11 cellular contexts compared by ENCODE assay signal in the genomic region with DNA sequence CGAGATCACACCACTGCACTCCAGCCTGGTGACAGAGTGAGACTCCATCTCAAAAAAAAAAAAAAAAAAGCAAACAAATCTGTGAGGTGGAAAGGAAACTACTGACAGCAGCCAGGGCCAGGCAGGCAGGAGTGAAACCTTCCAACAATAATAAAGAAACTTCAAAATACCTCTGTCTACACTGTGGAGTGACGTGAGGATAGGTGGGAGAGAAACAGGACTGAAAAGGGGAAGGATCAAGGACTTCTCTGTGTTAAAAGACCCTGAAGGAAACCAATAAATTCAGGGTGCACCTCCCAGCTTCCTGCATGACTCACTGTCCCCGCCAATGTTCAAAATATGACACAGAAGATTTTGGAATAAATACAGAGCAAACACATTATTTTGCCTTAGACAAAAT.
A peak's percentile ranks its signal among the peaks of the same experiment; 100 is the strongest.
DNase-seq lines count a peak whose midpoint lies in the region; TF ChIP-seq lines count a peak whose summit lies in the region.
"Had no signal": no experiment of that assay in that cellular context is flagged by ENCODE, and none has a peak within 500 bp of the region (broad histone marks: within the 10 kb centered on the region; RNA-seq: fewer than 3 reads in every experiment).

No MANE protein-coding gene starts in this region.

- H3K36me3 Mint-ChIP-seq in T-helper 2 cell treated with Interferon-gamma antibody and Interleukin-4, amounts not matched to agents 5 μg/mL and 100 μg/mL, for 36 hours (ENCODE audit: low read depth), result no peaks in the 10 kb centered on the region

- peak overlapping the region; percentile 27 for H3K4me3 Mint-ChIP-seq in T-helper 2 cell treated with Interferon-gamma antibody and Interleukin-4, amounts not matched to agents 5 μg/mL and 100 μg/mL, for 36 hours
- H3K4me3 Mint-ChIP-seq: WTC11 had no signal

- no peaks in the 10 kb centered on the region for H3K9me2 ChIP-seq in GM23248 (ENCODE audit: insufficient read depth)

- no peaks in the 10 kb centered on the region for H4K20me1 ChIP-seq in GM23248 (ENCODE audit: insufficient read depth)

- H3K4me2 ChIP-seq in GM23248 (ENCODE audit: unreplicated experiment), result no peak overlapping the region
- H3K4me2 ChIP-seq: hepatocyte had no signal

- TF ChIP-seq CTCF in GM12865 (IDR thresholded peaks at IDR 0.05; ENCODE audit: insufficient read depth, low read depth, low read length, missing control alignments), result no peak
- TF ChIP-seq CTCF in left ventricle myocardium inferior (IDR thresholded peaks at IDR 0.05; ENCODE audit: borderline replicate concordance), result no peak

- DNase-seq in GM12865 (ENCODE audit: low read depth) (peak; percentile 45), GM23248 (peak; percentile 8), dermis blood vessel endothelial cell (peak; percentile 25), left ventricle myocardium inferior (no peak), hypothalamus (lab: John Stamatoyannopoulos, UW) (no peak), ACHN (no peak)
- DNase-seq in T-helper 2 cell treated with Interferon-gamma antibody and Interleukin-4, amounts not matched to agents 5 μg/mL and 100 μg/mL, for 36 hours (ENCODE audit: low spot score), result peak; percentile 17
- DNase-seq: aorta had no signal

- H3F3A ChIP-seq in GM23248 (ENCODE audit: insufficient read depth), result no peaks in the 10 kb centered on the region

- 79 to 80% methylated on average over 3 of the region's 3 CpGs for WGBS in GM23248 (ENCODE audit: low coverage in 1 of 2, low lambda C conversion rate in 2 of 2, missing lambda C conversion rate in 2 of 2), 2 experiments

- peaks cover 6% of the 10 kb centered on the region; the same call in 1 of the 2 replicates for H3K4me1 ChIP-seq in GM23248 (ENCODE audit: insufficient read depth)
- no peaks in the 10 kb centered on the region for H3K4me1 ChIP-seq in left ventricle myocardium inferior
- H3K4me1 ChIP-seq: prostate gland had no signal

- intact Hi-C loops in left ventricle myocardium inferior (cut with micrococcal nuclease), result no loop called here

- peaks cover 33% of the 10 kb centered on the region for H3K27me3 Mint-ChIP-seq in T-helper 2 cell treated with Interferon-gamma antibody and Interleukin-4, amounts not matched to agents 5 μg/mL and 100 μg/mL, for 36 hours (ENCODE audit: low read depth)

- H3K36me3 ChIP-seq in GM23248 (ENCODE audit: low read depth) (no peaks in the 10 kb centered on the region), left ventricle myocardium inferior (peaks cover 3% of the 10 kb centered on the region)
- H3K36me3 ChIP-seq: prostate gland had no signal

- H3K4me3 ChIP-seq in GM12865 (ENCODE audit: low read depth, low read length), result no peak overlapping the region
- H3K4me3 ChIP-seq in GM23248, result no peak overlapping the region
- no peak overlapping the region for H3K4me3 ChIP-seq in left ventricle myocardium inferior
- H3K4me3 ChIP-seq: hepatocyte, prostate gland had no signal

- H3K9ac ChIP-seq in GM23248, result no peak overlapping the region

- in situ Hi-C loops in GM23248 (cut with MboI), result loop anchor here (25.0 kb wide), 1 partner anchor 189 kb away; no protein-coding TSS in a partner anchor
- in situ Hi-C loops in ACHN (cut with HindIII; ENCODE audit: low pct_ligation_motif_present, low pct_unique_long_range_greater_than_20kb, low sequenced_read_pairs), result no loop called here

- H3K4me1 Mint-ChIP-seq in T-helper 2 cell treated with Interferon-gamma antibody and Interleukin-4, amounts not matched to agents 5 μg/mL and 100 μg/mL, for 36 hours (ENCODE audit: low read depth), result peaks cover 35% of the 10 kb centered on the region

- H3K9me3 ChIP-seq in GM23248 (ENCODE audit: low read depth) (no peaks in the 10 kb centered on the region), left ventricle myocardium inferior (replicated peaks) (no peaks in the 10 kb centered on the region)
- H3K9me3 ChIP-seq: prostate gland had no signal

- H3K9me3 Mint-ChIP-seq in T-helper 2 cell treated with Interferon-gamma antibody and Interleukin-4, amounts not matched to agents 5 μg/mL and 100 μg/mL, for 36 hours, result no peaks in the 10 kb centered on the region
- H3K9me3 Mint-ChIP-seq: WTC11 had no signal

- peak overlapping the region; percentile 56 for H3K27ac Mint-ChIP-seq in T-helper 2 cell treated with Interferon-gamma antibody and Interleukin-4, amounts not matched to agents 5 μg/mL and 100 μg/mL, for 36 hours
- H3K27ac Mint-ChIP-seq: WTC11 had no signal

- no peak overlapping the region for H2AFZ ChIP-seq in GM23248
- H2AFZ ChIP-seq: hepatocyte had no signal

- H3K27ac ChIP-seq in GM23248, result no peak overlapping the region
- H3K27ac ChIP-seq in left ventricle myocardium inferior (replicated peaks), result no peak overlapping the region
- H3K27ac ChIP-seq: hepatocyte, prostate gland had no signal

- H3K79me2 ChIP-seq in GM23248 (ENCODE audit: insufficient read depth), result no peaks in the 10 kb centered on the region
- H3K79me2 ChIP-seq: hepatocyte had no signal

- no peaks in the 10 kb centered on the region for H3K27me3 ChIP-seq in GM23248 (replicated peaks; ENCODE audit: insufficient read depth)
- no peaks in the 10 kb centered on the region for H3K27me3 ChIP-seq in left ventricle myocardium inferior (ENCODE audit: low read depth)
- H3K27me3 ChIP-seq: hepatocyte had no signal

Comparison
In these comparisons a context has a peak if more than half of its experiments do, and no peak if none do; other contexts are left out.
1. DNase-seq: peak in GM12865 (single experiment), GM23248 (single experiment), T-helper 2 cell treated with Interferon-gamma antibody and Interleukin-4, amounts not matched to agents 5 μg/mL and 100 μg/mL, for 36 hours (single experiment) and dermis blood vessel endothelial cell (single experiment); none in left ventricle myocardium inferior (single experiment), hypothalamus (0 of 51) and ACHN (single experiment).